ENCODE assay signal across 11 cellular contexts in the genomic region with DNA sequence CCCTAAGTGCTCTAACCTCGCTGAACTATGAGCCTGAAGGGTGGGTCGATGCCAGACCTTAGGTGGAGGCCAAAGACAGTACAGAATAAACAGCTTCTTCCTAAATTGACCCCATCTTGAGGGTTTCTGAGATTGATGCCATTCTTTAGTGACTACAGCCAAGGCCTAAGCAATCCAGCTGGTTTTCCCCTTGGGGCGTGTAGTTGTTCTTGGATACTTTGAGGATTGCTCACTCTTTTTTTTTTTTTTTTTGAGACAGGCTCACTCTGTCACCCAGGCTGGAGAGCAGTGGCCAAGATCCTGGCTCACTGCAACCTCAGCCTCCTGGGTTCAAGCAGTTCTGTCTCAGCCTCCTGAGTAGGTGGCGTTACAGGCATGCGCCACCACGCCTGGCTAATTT. TPM values are rescaled to one million over a fixed set of nuclear protein-coding genes. Genes with fewer than 3 reads are reported as not detected.
DNase-seq lines count a peak whose midpoint lies in the region; ATAC-seq, FAIRE-seq and TF ChIP-seq lines count a peak whose summit lies in the region.
"Had no signal": no experiment of that assay in that cellular context is flagged by ENCODE, and none has a peak within 500 bp of the region (broad histone marks: within the 10 kb centered on the region; RNA-seq: fewer than 3 reads in every experiment).

No MANE protein-coding gene starts in this region.

- no CpG with 5 or more reads among the region's 6 CpGs for WGBS in IMR-90 (ENCODE audit: extremely low coverage in 2 of 2, insufficient read length in 1 of 2), 2 experiments
- WGBS in pancreas, 2 donors: 93 to 94% methylated on average over 6 of the region's 6 CpGs

- peak overlapping the region; percentile 2; the same call in 1 of the 2 replicates for H2BK20ac ChIP-seq in IMR-90 (ENCODE audit: low read depth, low read length)

- in situ Hi-C loops in IMR-90 (cut with MboI; ENCODE audit: low sequenced_read_pairs): loop anchor here (25.0 kb wide), 1 partner anchor 331 kb away; a partner anchor contains a TSS
- in situ Hi-C loops in astrocyte of the spinal cord (cut with HindIII; ENCODE audit: low sequenced_read_pairs): loop anchor here (25.0 kb wide), 1 partner anchor 131 kb away; no protein-coding TSS in a partner anchor

- peak overlapping the region; percentile 86 for H2BK5ac ChIP-seq in IMR-90 (ENCODE audit: low read depth, low read length, poor library complexity, severe bottlenecking)

- POLR2A ChIA-PET in IMR-90 (lab: Charles Lee; ENCODE audit: unreplicated experiment): no interaction called here

- ATAC-seq in IMR-90 (ENCODE audit: low read depth): peak; percentile 18
- ATAC-seq in HG03460 (IDR thresholded peaks at IDR 0.05; ENCODE audit: unreplicated experiment): no peak
- no peak for ATAC-seq in pancreas

- peak overlapping the region; percentile 71 for H4K91ac ChIP-seq in IMR-90 (ENCODE audit: insufficient read depth, low read depth, low read length)

- TF ChIP-seq CTCF in IMR-90 (conservative IDR thresholded peaks at IDR 0.05; ENCODE audit: low read depth, low read length) (no peak), astrocyte of the spinal cord (IDR thresholded peaks at IDR 0.05; ENCODE audit: low read depth, low read length) (no peak), pancreas (IDR thresholded peaks at IDR 0.05) (no peak)

- DNase-seq in IMR-90: peak; percentile 80
- peak; percentile 44 for DNase-seq in astrocyte of the spinal cord (ENCODE audit: low read depth, low spot score)
- DNase-seq in GM12891 (ENCODE audit: insufficient read length, low spot score): no peak
- DNase-seq in HT-29 (ENCODE audit: low spot score): no peak
- no peak for DNase-seq in pancreas
- DNase-seq: activated effector memory CD4-positive, alpha-beta T cell treated with anti-CD3 and anti-CD28 coated beads, Interleukin-2, amount 50 U/mL, for 16 hours; SJCRH30 had no signal

- H4K20me1 ChIP-seq in BLaER1 treated with 17β-estradiol and CSF1 and Interleukin-3, amounts not matched to agents 10 nM and 100 nM: peaks cover 0 to 23% (median 11%) of the 10 kb centered on the region in 11 experiments; a peak in 10 of 22 replicates
- peaks cover 11% of the 10 kb centered on the region; the same call in 1 of the 2 replicates for H4K20me1 ChIP-seq in IMR-90 (ENCODE audit: insufficient read depth, low read length)

- intact Hi-C loops in IMR-90 (cut with micrococcal nuclease) (loop anchor here (5.0 kb wide), 1 partner anchor 326 kb away; no protein-coding TSS in a partner anchor), pancreas (cut with DNase I) (loop anchor here in 1 of 3 donors (5.0 kb wide), 1 partner anchor 136 kb away; no protein-coding TSS in a partner anchor)

- H3K36me3 ChIP-seq in BLaER1 treated with 17β-estradiol and CSF1 and Interleukin-3, amounts not matched to agents 10 nM and 100 nM: peaks cover 13 to 46% (median 28%) of the 10 kb centered on the region in 11 experiments; a peak in 21 of 22 replicates
- H3K36me3 ChIP-seq in IMR-90 (ENCODE audit: control insufficient read depth, insufficient read depth, low read length) (peaks cover 22% of the 10 kb centered on the region), mucosa of stomach (ENCODE audit: control insufficient read depth, insufficient read depth, low read length) (no peaks in the 10 kb centered on the region), pancreas (no peaks in the 10 kb centered on the region)
- H3K36me3 ChIP-seq: SJCRH30 had no signal

- peaks cover 22 to 40% of the 10 kb centered on the region in 2 experiments for H3K79me1 ChIP-seq in IMR-90 (ENCODE audit: low read depth in 1 of 2, low read length in 2 of 2)

- peak overlapping the region; percentile 31 for H2AK9ac ChIP-seq in IMR-90 (replicated peaks; ENCODE audit: low read depth, low read length, poor library complexity)

- H3K4me1 ChIP-seq in BLaER1 treated with 17β-estradiol and CSF1 and Interleukin-3, amounts not matched to agents 10 nM and 100 nM: peaks cover 22 to 36% (median 29%) of the 10 kb centered on the region in 10 experiments
- H3K4me1 ChIP-seq in IMR-90 (ENCODE audit: control insufficient read depth, insufficient read depth, low read length) (peaks cover 24% of the 10 kb centered on the region), mucosa of stomach (ENCODE audit: control insufficient read depth, insufficient read depth, low read length) (peaks cover 20% of the 10 kb centered on the region), pancreas (peaks cover 4 to 12% (median 4%) of the 10 kb centered on the region in 3 donors)

- TF ChIP-seq POLR2A in IMR-90 (IDR thresholded peaks at IDR 0.05; ENCODE audit: low read depth, low read length) (no peak), GM12891 (IDR thresholded peaks at IDR 0.05; ENCODE audit: low read depth, low read length) (no peak; the same call in 1 of the 2 replicates)

- peak overlapping the region; percentile 42; the same call in 1 of the 2 replicates for H4K5ac ChIP-seq in IMR-90 (ENCODE audit: low read depth, low read length)

- peak overlapping the region; percentile 26; the same call in 1 of the 2 replicates for H3K23ac ChIP-seq in IMR-90 (ENCODE audit: low read depth, low read length)

- no TSS peak for BruUV-seq in IMR-90 (replicated peaks; lab: Mats Ljungman, UMichigan)

- CTCF ChIA-PET in IMR-90 (lab: Yijun Ruan, JAX): interaction anchor here (0.6 to 0.7 kb wide), 2 partner anchors 162 to 239 kb away, joined by 4 to 5 read pairs; no protein-coding TSS in a partner anchor

- no peak overlapping the region for H3K27ac ChIP-seq in BLaER1 treated with 17β-estradiol and CSF1 and Interleukin-3, amounts not matched to agents 10 nM and 100 nM
- H3K27ac ChIP-seq in IMR-90 (ENCODE audit: insufficient read depth, low read length) (peak overlapping the region; percentile 31), pancreas (no peak overlapping the region)
- H3K27ac ChIP-seq: parathyroid adenoma, SJCRH30 had no signal

- H3K4me2 ChIP-seq in BLaER1 treated with 17β-estradiol and CSF1 and Interleukin-3, amounts not matched to agents 10 nM and 100 nM: peak overlapping the region in 7 of 11 experiments; percentile 13 to 98 (median 96); a peak in 9 of 22 replicates
- H3K4me2 ChIP-seq in IMR-90 (ENCODE audit: low read depth, low read length): peak overlapping the region; percentile 16

- H3K9ac ChIP-seq in BLaER1 treated with 17β-estradiol and CSF1 and Interleukin-3, amounts not matched to agents 10 nM and 100 nM: peak overlapping the region in 3 of 11 experiments; percentile 1 to 53 (median 19); a peak in 3 of 22 replicates
- H3K9ac ChIP-seq in IMR-90 (ENCODE audit: low read depth, low read length) (no peak overlapping the region), mucosa of stomach (ENCODE audit: low read length) (peak overlapping the region; percentile 29)
- H3K9ac ChIP-seq: parathyroid adenoma had no signal

- no peak overlapping the region for H2AFZ ChIP-seq in IMR-90 (replicated peaks; ENCODE audit: low read length, poor library complexity)
- H2AFZ ChIP-seq: parathyroid adenoma had no signal

- peak overlapping the region; percentile 71 for H2AK5ac ChIP-seq in IMR-90 (ENCODE audit: low read depth, low read length)

- no peak for TF ChIP-seq RAD21 in IMR-90 (IDR thresholded peaks at IDR 0.05; ENCODE audit: low read length)

- peak overlapping the region; percentile 47; the same call in 1 of the 3 replicates for H2BK15ac ChIP-seq in IMR-90 (ENCODE audit: low read depth, low read length)

- no peak overlapping the region for H3K56ac ChIP-seq in IMR-90 (ENCODE audit: extremely low read depth, insufficient read depth, low read length)

- H3K14ac ChIP-seq in IMR-90 (replicated peaks; ENCODE audit: low read depth, low read length): no peak overlapping the region

- H4K8ac ChIP-seq in IMR-90 (ENCODE audit: low read depth in 2 of 2, low read length in 2 of 2): peak overlapping the region in 1 of 2 experiments; percentile 64; a peak in 2 of 4 replicates

- dilution Hi-C loops in IMR-90 (cut with HindIII; ENCODE audit: low sequenced_read_pairs, unreplicated experiment): no loop called here

- H3K4me3 ChIP-seq in BLaER1 treated with 17β-estradiol and CSF1 and Interleukin-3, amounts not matched to agents 10 nM and 100 nM: no peak overlapping the region
- H3K4me3 ChIP-seq in IMR-90 (ENCODE audit: insufficient read depth, low read depth, low read length): no peak overlapping the region
- no peak overlapping the region for H3K4me3 ChIP-seq in astrocyte of the spinal cord (ENCODE audit: low read depth, low read length)
- H3K4me3 ChIP-seq in mucosa of stomach (ENCODE audit: low read length): no peak overlapping the region
- no peak overlapping the region for H3K4me3 ChIP-seq in pancreas
- H3K4me3 ChIP-seq: SJCRH30 had no signal

- FAIRE-seq in GM12891 (lab: Jason Lieb, UNC) (no peak), pancreas (lab: Jason Lieb, UNC) (no peak)

- H3K18ac ChIP-seq in IMR-90 (ENCODE audit: low read depth, low read length): peak overlapping the region; percentile 38; the same call in 1 of the 2 replicates

- H3K4ac ChIP-seq in IMR-90 (ENCODE audit: low read depth, low read length): peak overlapping the region; percentile 8

- peaks cover 22% of the 10 kb centered on the region for H3K9me1 ChIP-seq in IMR-90 (ENCODE audit: insufficient read depth, low read length)

- peaks cover 0 to 13% (median 7%) of the 10 kb centered on the region in 11 experiments; a peak in 13 of 22 replicates for H3K27me3 ChIP-seq in BLaER1 treated with 17β-estradiol and CSF1 and Interleukin-3, amounts not matched to agents 10 nM and 100 nM
- H3K27me3 ChIP-seq in IMR-90 (ENCODE audit: control insufficient read depth, insufficient read depth, low read length): no peaks in the 10 kb centered on the region
- H3K27me3 ChIP-seq in mucosa of stomach (ENCODE audit: control insufficient read depth, insufficient read depth, low read length): no peaks in the 10 kb centered on the region
- no peaks in the 10 kb centered on the region for H3K27me3 ChIP-seq in pancreas
- H3K27me3 ChIP-seq: SJCRH30 had no signal

- H2BK120ac ChIP-seq in IMR-90 (ENCODE audit: low read depth, low read length): peak overlapping the region; percentile 6; the same call in 1 of the 2 replicates

- no peaks in the 10 kb centered on the region for H3K9me3 ChIP-seq in BLaER1 treated with 17β-estradiol and CSF1 and Interleukin-3, amounts not matched to agents 10 nM and 100 nM (replicated peaks in 1 of 11)
- H3K9me3 ChIP-seq in IMR-90 (ENCODE audit: control insufficient read depth, insufficient read depth, low read length): no peaks in the 10 kb centered on the region
- H3K9me3 ChIP-seq in mucosa of stomach (ENCODE audit: control insufficient read depth, low read length): no peaks in the 10 kb centered on the region
- no peaks in the 10 kb centered on the region for H3K9me3 ChIP-seq in pancreas
- H3K9me3 ChIP-seq: SJCRH30 had no signal

RNA-seq across cellular contexts. Expression of a gene that starts 2.0 kb away (rescaled TPM):
- total RNA-seq in IMR-90 (2012; rRNA removed) (38.7 and 42.2 TPM in 2 replicates), pancreas (10 to 100 TPM; 10.4 to 20.5 (median 17.9) TPM)
- polyA plus RNA-seq in IMR-90 (2012; rRNA removed) (46.9 and 52.6 TPM in 2 replicates), pancreas (10 to 100 TPM; 46.3 to 79.3 TPM)
- 40.4 and 50.0 TPM in 2 replicates for polyA plus RNA-seq in IMR-90 (2012; cell fraction: cytosol; rRNA removed)
- 23.2 and 26.2 TPM in 2 replicates for polyA plus RNA-seq in IMR-90 (2012; cell fraction: nucleus; rRNA removed; ENCODE audit: low replicate concordance)
- 35.2 TPM for polyA plus RNA-seq in GM12891 (2012; ENCODE audit: low read depth, missing spikeins)
- total RNA-seq in HT-29 (2014; rRNA removed; shearing (Covaris generic)): 54.1 and 56.8 TPM in 2 replicates

RNA-seq across cellular contexts. Expression of a gene that starts 11.1 kb away (rescaled TPM):
- total RNA-seq in IMR-90 (2012; rRNA removed): 10.0 and 10.4 TPM in 2 replicates
- 23.0 and 30.9 TPM in 2 replicates for polyA plus RNA-seq in IMR-90 (2012; rRNA removed)
- polyA plus RNA-seq in IMR-90 (2012; cell fraction: cytosol; rRNA removed): 17.8 and 60.2 TPM in 2 replicates
- 69.0 and 122 TPM in 2 replicates for polyA plus RNA-seq in IMR-90 (2012; cell fraction: nucleus; rRNA removed; ENCODE audit: low replicate concordance)
- polyA plus RNA-seq in GM12891 (2012; ENCODE audit: low read depth, missing spikeins): 47.4 TPM
- 0.31 and 0.55 TPM in 2 replicates for total RNA-seq in HT-29 (2014; rRNA removed; shearing (Covaris generic))
- 10 to 100 TPM in 2 of 6 donors, 1 to 10 TPM in 4; 1.0 to 15.8 (median 3.8) TPM for total RNA-seq in pancreas
- 1 to 10 TPM; 1.8 to 3.7 TPM for polyA plus RNA-seq in pancreas

RNA-seq across cellular contexts. Expression of a gene that starts 13.8 kb away (rescaled TPM):
- total RNA-seq in IMR-90 (2012; rRNA removed) (20.6 and 24.4 TPM in 2 replicates), pancreas (10 to 100 TPM; 21.8 to 37.7 (median 27.6) TPM)
- polyA plus RNA-seq in IMR-90 (2012; rRNA removed) (49.9 and 51.9 TPM in 2 replicates), pancreas (10 to 100 TPM; 53.3 to 74.4 TPM)
- polyA plus RNA-seq in IMR-90 (2012; cell fraction: cytosol; rRNA removed): 31.8 and 38.7 TPM in 2 replicates
- 153 and 299 TPM in 2 replicates for polyA plus RNA-seq in IMR-90 (2012; cell fraction: nucleus; rRNA removed; ENCODE audit: low replicate concordance)
- 16.2 TPM for polyA plus RNA-seq in GM12891 (2012; ENCODE audit: low read depth, missing spikeins)
- 31.6 and 38.5 TPM in 2 replicates for total RNA-seq in HT-29 (2014; rRNA removed; shearing (Covaris generic))

RNA-seq across cellular contexts. Expression of a gene that starts 18.7 kb away (rescaled TPM):
- under 0.01 TPM in 2 replicates for total RNA-seq in IMR-90 (2012; rRNA removed)
- polyA plus RNA-seq in IMR-90 (2012; rRNA removed): 0.03 and 0.04 TPM in 2 replicates
- polyA plus RNA-seq in IMR-90 (2012; cell fraction: cytosol; rRNA removed): 0.07 TPM in 1 of 2 replicates, not detected in the other
- polyA plus RNA-seq in IMR-90 (2012; cell fraction: nucleus; rRNA removed; ENCODE audit: low replicate concordance): 0.03 TPM in 1 of 2 replicates, not detected in the other
- polyA plus RNA-seq in GM12891 (2012; ENCODE audit: low read depth, missing spikeins): 0.03 TPM
- total RNA-seq in HT-29 (2014; rRNA removed; shearing (Covaris generic)): not detected in 2 replicates
- 1 to 10 TPM in 4 of 6 donors, under 1 TPM in 2; 0.93 to 3.6 (median 1.7) TPM for total RNA-seq in pancreas
- polyA plus RNA-seq in pancreas: 1 to 10 TPM; 3.0 to 3.1 TPM

Comparison
In these comparisons a context has a peak if more than half of its experiments do, and no peak if none do; other contexts are left out.
1. DNase-seq: peak in IMR-90 (single experiment) and astrocyte of the spinal cord (single experiment); none in GM12891 (single experiment), HT-29 (single experiment) and pancreas (0 of 6).